In genomic region chr17:80836971-80837481, GRCh38 we compare ENCODE assay signal across 1 cellular context.
TF ChIP-seq lines count a peak whose summit lies in the region.

No MANE protein-coding gene starts in this region.

TF ChIP-seq in GM23338, 12 proteins besides CTCF, POLR2A, EP300 and RAD21 (continued from another document):
- TF ChIP-seq, protein P1, sequence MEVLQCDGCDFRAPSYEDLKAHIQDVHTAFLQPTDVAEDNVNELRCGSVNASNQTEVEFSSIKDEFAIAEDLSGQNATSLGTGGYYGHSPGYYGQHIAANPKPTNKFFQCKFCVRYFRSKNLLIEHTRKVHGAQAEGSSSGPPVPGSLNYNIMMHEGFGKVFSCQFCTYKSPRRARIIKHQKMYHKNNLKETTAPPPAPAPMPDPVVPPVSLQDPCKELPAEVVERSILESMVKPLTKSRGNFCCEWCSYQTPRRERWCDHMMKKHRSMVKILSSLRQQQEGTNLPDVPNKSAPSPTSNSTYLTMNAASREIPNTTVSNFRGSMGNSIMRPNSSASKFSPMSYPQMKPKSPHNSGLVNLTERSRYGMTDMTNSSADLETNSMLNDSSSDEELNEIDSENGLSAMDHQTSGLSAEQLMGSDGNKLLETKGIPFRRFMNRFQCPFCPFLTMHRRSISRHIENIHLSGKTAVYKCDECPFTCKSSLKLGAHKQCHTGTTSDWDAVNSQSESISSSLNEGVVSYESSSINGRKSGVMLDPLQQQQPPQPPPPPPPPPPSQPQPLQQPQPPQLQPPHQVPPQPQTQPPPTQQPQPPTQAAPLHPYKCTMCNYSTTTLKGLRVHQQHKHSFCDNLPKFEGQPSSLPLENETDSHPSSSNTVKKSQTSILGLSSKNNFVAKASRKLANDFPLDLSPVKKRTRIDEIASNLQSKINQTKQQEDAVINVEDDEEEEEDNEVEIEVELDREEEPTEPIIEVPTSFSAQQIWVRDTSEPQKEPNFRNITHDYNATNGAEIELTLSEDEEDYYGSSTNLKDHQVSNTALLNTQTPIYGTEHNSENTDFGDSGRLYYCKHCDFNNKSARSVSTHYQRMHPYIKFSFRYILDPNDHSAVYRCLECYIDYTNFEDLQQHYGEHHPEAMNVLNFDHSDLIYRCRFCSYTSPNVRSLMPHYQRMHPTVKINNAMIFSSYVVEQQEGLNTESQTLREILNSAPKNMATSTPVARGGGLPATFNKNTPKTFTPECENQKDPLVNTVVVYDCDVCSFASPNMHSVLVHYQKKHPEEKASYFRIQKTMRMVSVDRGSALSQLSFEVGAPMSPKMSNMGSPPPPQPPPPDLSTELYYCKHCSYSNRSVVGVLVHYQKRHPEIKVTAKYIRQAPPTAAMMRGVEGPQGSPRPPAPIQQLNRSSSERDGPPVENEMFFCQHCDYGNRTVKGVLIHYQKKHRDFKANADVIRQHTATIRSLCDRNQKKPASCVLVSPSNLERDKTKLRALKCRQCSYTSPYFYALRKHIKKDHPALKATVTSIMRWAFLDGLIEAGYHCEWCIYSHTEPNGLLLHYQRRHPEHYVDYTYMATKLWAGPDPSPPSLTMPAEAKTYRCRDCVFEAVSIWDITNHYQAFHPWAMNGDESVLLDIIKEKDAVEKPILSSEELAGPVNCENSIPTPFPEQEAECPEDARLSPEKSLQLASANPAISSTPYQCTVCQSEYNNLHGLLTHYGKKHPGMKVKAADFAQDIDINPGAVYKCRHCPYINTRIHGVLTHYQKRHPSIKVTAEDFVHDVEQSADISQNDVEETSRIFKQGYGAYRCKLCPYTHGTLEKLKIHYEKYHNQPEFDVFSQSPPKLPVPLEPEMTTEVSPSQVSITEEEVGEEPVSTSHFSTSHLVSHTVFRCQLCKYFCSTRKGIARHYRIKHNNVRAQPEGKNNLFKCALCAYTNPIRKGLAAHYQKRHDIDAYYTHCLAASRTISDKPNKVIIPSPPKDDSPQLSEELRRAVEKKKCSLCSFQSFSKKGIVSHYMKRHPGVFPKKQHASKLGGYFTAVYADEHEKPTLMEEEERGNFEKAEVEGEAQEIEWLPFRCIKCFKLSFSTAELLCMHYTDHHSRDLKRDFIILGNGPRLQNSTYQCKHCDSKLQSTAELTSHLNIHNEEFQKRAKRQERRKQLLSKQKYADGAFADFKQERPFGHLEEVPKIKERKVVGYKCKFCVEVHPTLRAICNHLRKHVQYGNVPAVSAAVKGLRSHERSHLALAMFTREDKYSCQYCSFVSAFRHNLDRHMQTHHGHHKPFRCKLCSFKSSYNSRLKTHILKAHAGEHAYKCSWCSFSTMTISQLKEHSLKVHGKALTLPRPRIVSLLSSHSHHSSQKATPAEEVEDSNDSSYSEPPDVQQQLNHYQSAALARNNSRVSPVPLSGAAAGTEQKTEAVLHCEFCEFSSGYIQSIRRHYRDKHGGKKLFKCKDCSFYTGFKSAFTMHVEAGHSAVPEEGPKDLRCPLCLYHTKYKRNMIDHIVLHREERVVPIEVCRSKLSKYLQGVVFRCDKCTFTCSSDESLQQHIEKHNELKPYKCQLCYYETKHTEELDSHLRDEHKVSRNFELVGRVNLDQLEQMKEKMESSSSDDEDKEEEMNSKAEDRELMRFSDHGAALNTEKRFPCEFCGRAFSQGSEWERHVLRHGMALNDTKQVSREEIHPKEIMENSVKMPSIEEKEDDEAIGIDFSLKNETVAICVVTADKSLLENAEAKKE (CRISPR knock-in tag; IDR thresholded peaks at IDR 0.05) = no peak
